2 cellular contexts compared by ENCODE assay signal in the genomic region with DNA sequence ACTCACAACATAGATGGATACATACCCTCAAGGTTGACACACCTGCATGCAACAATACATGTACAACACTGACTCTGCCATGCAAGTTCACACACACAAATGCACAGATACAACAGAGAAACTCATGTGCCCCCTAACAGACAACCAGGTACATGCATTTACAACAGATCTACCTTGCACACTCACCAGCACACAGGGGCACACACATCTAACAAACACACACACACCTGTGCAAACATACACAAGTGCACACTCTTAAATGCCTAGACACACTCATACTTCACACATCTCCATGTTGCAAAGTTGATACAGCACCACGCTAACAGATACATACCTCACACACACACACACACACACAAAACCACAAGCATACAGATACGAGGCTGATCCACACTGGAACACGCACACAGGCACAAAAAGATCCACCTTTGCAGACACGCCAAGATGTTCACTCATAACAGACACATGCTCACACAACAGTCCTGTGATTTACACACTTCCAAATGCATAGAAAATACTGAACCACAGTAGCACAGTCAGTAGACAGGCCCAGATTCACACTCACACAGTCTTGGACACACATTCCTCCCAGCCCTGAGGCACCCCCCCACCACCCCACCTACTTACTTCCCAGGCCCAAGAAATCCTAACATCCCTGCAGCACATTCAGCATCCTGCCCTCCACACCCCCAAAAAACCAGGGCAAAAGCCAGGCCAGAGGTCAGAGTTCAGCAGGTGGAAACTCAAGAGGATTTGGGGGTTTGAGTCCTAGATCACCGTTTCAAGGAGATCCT.
TF ChIP-seq lines count a peak whose summit lies in the region.

No MANE protein-coding gene starts in this region.

TF ChIP-seq in SK-N-SH, 30 proteins besides CTCF, POLR2A, EP300 and RAD21 (continued from another document):
- TF ChIP-seq, protein P1, sequence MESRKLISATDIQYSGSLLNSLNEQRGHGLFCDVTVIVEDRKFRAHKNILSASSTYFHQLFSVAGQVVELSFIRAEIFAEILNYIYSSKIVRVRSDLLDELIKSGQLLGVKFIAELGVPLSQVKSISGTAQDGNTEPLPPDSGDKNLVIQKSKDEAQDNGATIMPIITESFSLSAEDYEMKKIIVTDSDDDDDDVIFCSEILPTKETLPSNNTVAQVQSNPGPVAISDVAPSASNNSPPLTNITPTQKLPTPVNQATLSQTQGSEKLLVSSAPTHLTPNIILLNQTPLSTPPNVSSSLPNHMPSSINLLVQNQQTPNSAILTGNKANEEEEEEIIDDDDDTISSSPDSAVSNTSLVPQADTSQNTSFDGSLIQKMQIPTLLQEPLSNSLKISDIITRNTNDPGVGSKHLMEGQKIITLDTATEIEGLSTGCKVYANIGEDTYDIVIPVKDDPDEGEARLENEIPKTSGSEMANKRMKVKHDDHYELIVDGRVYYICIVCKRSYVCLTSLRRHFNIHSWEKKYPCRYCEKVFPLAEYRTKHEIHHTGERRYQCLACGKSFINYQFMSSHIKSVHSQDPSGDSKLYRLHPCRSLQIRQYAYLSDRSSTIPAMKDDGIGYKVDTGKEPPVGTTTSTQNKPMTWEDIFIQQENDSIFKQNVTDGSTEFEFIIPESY (IDR thresholded peaks at IDR 0.05; ENCODE audit: borderline replicate concordance, low read depth): no peak
- no peak for TF ChIP-seq MXI1 (IDR thresholded peaks at IDR 0.05; ENCODE audit: low read depth, low read length)
- TF ChIP-seq NRF1 (IDR thresholded peaks at IDR 0.05; ENCODE audit: low read depth, low read length): no peak
- TF ChIP-seq ELF1 (IDR thresholded peaks at IDR 0.05): no peak
- no peak for TF ChIP-seq TEAD4 (IDR thresholded peaks at IDR 0.05; ENCODE audit: borderline replicate concordance, insufficient read depth)
- TF ChIP-seq RFX5 (IDR thresholded peaks at IDR 0.05; ENCODE audit: low read length): no peak
- TF ChIP-seq TAF1 (IDR thresholded peaks at IDR 0.05; ENCODE audit: borderline replicate concordance, low read depth, low read length): no peak
- no peak for TF ChIP-seq RXRA (IDR thresholded peaks at IDR 0.05; ENCODE audit: borderline replicate concordance, low read depth)
- TF ChIP-seq, protein P2, sequence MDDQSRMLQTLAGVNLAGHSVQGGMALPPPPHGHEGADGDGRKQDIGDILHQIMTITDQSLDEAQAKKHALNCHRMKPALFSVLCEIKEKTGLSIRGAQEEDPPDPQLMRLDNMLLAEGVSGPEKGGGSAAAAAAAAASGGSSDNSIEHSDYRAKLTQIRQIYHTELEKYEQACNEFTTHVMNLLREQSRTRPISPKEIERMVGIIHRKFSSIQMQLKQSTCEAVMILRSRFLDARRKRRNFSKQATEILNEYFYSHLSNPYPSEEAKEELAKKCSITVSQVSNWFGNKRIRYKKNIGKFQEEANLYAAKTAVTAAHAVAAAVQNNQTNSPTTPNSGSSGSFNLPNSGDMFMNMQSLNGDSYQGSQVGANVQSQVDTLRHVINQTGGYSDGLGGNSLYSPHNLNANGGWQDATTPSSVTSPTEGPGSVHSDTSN (IDR thresholded peaks at IDR 0.05): no peak
- TF ChIP-seq TCF12 (IDR thresholded peaks at IDR 0.05): no peak
- no peak for TF ChIP-seq FOXM1 (IDR thresholded peaks at IDR 0.05; ENCODE audit: low read depth)
- TF ChIP-seq NFIC (IDR thresholded peaks at IDR 0.05; ENCODE audit: borderline replicate concordance): no peak
- TF ChIP-seq FOSL2 (IDR thresholded peaks at IDR 0.05; ENCODE audit: borderline replicate concordance, low read depth): no peak
- no peak for TF ChIP-seq JUND (IDR thresholded peaks at IDR 0.05)
- no peak for TF ChIP-seq RCOR1 (IDR thresholded peaks at IDR 0.05; ENCODE audit: low read length)
- TF ChIP-seq, protein P3, sequence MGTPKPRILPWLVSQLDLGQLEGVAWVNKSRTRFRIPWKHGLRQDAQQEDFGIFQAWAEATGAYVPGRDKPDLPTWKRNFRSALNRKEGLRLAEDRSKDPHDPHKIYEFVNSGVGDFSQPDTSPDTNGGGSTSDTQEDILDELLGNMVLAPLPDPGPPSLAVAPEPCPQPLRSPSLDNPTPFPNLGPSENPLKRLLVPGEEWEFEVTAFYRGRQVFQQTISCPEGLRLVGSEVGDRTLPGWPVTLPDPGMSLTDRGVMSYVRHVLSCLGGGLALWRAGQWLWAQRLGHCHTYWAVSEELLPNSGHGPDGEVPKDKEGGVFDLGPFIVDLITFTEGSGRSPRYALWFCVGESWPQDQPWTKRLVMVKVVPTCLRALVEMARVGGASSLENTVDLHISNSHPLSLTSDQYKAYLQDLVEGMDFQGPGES (IDR thresholded peaks at IDR 0.05; ENCODE audit: low read depth, low read length): no peak
- TF ChIP-seq, protein P4, sequence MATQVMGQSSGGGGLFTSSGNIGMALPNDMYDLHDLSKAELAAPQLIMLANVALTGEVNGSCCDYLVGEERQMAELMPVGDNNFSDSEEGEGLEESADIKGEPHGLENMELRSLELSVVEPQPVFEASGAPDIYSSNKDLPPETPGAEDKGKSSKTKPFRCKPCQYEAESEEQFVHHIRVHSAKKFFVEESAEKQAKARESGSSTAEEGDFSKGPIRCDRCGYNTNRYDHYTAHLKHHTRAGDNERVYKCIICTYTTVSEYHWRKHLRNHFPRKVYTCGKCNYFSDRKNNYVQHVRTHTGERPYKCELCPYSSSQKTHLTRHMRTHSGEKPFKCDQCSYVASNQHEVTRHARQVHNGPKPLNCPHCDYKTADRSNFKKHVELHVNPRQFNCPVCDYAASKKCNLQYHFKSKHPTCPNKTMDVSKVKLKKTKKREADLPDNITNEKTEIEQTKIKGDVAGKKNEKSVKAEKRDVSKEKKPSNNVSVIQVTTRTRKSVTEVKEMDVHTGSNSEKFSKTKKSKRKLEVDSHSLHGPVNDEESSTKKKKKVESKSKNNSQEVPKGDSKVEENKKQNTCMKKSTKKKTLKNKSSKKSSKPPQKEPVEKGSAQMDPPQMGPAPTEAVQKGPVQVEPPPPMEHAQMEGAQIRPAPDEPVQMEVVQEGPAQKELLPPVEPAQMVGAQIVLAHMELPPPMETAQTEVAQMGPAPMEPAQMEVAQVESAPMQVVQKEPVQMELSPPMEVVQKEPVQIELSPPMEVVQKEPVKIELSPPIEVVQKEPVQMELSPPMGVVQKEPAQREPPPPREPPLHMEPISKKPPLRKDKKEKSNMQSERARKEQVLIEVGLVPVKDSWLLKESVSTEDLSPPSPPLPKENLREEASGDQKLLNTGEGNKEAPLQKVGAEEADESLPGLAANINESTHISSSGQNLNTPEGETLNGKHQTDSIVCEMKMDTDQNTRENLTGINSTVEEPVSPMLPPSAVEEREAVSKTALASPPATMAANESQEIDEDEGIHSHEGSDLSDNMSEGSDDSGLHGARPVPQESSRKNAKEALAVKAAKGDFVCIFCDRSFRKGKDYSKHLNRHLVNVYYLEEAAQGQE (IDR thresholded peaks at IDR 0.05; ENCODE audit: low read depth, low read length): no peak
- TF ChIP-seq GATA2 (CRISPR knock-in tag; IDR thresholded peaks at IDR 0.05): no peak

TF ChIP-seq in SK-N-SH treated with all-trans-retinoic acid at 6 μM for 48 hours, 23 proteins besides CTCF, POLR2A, EP300 and RAD21 (continued from another document):
- TF ChIP-seq PPARA (CRISPR knock-in tag; IDR thresholded peaks at IDR 0.05; ENCODE audit: borderline replicate concordance) (no peak), OSR1 (CRISPR knock-in tag; IDR thresholded peaks at IDR 0.05) (no peak)
- TF ChIP-seq, protein P5, sequence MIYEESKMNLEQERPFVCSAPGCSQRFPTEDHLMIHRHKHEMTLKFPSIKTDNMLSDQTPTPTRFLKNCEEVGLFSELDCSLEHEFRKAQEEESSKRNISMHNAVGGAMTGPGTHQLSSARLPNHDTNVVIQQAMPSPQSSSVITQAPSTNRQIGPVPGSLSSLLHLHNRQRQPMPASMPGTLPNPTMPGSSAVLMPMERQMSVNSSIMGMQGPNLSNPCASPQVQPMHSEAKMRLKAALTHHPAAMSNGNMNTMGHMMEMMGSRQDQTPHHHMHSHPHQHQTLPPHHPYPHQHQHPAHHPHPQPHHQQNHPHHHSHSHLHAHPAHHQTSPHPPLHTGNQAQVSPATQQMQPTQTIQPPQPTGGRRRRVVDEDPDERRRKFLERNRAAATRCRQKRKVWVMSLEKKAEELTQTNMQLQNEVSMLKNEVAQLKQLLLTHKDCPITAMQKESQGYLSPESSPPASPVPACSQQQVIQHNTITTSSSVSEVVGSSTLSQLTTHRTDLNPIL (CRISPR knock-in tag; IDR thresholded peaks at IDR 0.05; ENCODE audit: low read depth): no peak
- TF ChIP-seq, protein P6, sequence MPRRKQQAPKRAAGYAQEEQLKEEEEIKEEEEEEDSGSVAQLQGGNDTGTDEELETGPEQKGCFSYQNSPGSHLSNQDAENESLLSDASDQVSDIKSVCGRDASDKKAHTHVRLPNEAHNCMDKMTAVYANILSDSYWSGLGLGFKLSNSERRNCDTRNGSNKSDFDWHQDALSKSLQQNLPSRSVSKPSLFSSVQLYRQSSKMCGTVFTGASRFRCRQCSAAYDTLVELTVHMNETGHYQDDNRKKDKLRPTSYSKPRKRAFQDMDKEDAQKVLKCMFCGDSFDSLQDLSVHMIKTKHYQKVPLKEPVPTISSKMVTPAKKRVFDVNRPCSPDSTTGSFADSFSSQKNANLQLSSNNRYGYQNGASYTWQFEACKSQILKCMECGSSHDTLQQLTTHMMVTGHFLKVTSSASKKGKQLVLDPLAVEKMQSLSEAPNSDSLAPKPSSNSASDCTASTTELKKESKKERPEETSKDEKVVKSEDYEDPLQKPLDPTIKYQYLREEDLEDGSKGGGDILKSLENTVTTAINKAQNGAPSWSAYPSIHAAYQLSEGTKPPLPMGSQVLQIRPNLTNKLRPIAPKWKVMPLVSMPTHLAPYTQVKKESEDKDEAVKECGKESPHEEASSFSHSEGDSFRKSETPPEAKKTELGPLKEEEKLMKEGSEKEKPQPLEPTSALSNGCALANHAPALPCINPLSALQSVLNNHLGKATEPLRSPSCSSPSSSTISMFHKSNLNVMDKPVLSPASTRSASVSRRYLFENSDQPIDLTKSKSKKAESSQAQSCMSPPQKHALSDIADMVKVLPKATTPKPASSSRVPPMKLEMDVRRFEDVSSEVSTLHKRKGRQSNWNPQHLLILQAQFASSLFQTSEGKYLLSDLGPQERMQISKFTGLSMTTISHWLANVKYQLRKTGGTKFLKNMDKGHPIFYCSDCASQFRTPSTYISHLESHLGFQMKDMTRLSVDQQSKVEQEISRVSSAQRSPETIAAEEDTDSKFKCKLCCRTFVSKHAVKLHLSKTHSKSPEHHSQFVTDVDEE (CRISPR knock-in tag; IDR thresholded peaks at IDR 0.05): no peak
